1 cellular context compared by ENCODE assay signal in the genomic region with DNA sequence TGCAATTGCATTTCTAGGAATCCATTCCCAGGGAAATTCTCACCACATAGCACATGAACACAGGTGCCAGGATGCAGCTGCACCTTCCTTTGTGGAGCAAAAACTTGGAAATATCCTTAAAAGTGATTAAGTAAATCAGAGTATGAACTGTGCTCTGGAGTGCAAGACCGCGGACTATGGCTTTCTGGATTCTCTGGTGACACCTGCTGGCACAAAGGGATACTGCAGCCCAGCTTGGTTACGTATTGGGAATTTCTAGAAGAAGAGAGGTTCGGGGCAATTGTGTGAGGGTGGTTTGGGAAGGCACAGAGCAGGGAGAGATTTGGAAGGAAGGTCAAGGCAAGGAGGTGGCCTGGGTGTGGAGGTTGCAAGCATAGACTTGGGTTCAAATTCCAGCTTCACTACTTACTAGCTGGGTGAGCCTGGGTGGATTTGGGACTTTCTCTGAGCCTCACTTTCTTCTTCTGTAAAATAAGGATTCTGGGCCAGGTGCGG.
A peak's percentile ranks its signal among the peaks of the same experiment; 100 is the strongest.
TF ChIP-seq lines count a peak whose summit lies in the region.

No MANE protein-coding gene starts in this region.

TF ChIP-seq in HepG2, 621 proteins besides CTCF, POLR2A, EP300 and RAD21 (continued from another document and continues in another):
- TF ChIP-seq ZNF432 (CRISPR knock-in tag; IDR thresholded peaks at IDR 0.05; ENCODE audit: borderline replicate concordance), result no peak
- no peak for TF ChIP-seq LCORL (IDR thresholded peaks at IDR 0.05)
- peak; percentile 88 for TF ChIP-seq LCORL (CRISPR knock-in tag; IDR thresholded peaks at IDR 0.05)
- no peak for TF ChIP-seq SMAD1 (CRISPR knock-in tag; IDR thresholded peaks at IDR 0.05; ENCODE audit: borderline replicate concordance, low read depth)
- TF ChIP-seq ZNF879 (CRISPR knock-in tag; IDR thresholded peaks at IDR 0.05), result no peak
- TF ChIP-seq ZFX (CRISPR knock-in tag; IDR thresholded peaks at IDR 0.05; ENCODE audit: low read depth), result no peak
- no peak for TF ChIP-seq CBX2 (IDR thresholded peaks at IDR 0.05; ENCODE audit: low read depth, low read length)
- peak; percentile 43; the same call in 1 of the 2 replicates for TF ChIP-seq CBX2 (CRISPR knock-in tag; IDR thresholded peaks at IDR 0.05; ENCODE audit: low read depth)
- no peak for TF ChIP-seq ZNF253 (CRISPR knock-in tag; IDR thresholded peaks at IDR 0.05; ENCODE audit: borderline replicate concordance)
- peak; percentile 54; the same call in 1 of the 2 replicates for TF ChIP-seq ZNF788 (CRISPR knock-in tag; IDR thresholded peaks at IDR 0.05; ENCODE audit: borderline replicate concordance)
- no peak for TF ChIP-seq ZNF383 (CRISPR knock-in tag; IDR thresholded peaks at IDR 0.05; ENCODE audit: borderline replicate concordance)
- TF ChIP-seq, protein P1, sequence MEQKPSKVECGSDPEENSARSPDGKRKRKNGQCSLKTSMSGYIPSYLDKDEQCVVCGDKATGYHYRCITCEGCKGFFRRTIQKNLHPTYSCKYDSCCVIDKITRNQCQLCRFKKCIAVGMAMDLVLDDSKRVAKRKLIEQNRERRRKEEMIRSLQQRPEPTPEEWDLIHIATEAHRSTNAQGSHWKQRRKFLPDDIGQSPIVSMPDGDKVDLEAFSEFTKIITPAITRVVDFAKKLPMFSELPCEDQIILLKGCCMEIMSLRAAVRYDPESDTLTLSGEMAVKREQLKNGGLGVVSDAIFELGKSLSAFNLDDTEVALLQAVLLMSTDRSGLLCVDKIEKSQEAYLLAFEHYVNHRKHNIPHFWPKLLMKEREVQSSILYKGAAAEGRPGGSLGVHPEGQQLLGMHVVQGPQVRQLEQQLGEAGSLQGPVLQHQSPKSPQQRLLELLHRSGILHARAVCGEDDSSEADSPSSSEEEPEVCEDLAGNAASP (CRISPR knock-in tag; IDR thresholded peaks at IDR 0.05; ENCODE audit: borderline replicate concordance), result 0 out of 2 replicates have a peak, but pooled peaks have one; percentile 55
- TF ChIP-seq IRX3 (CRISPR knock-in tag; IDR thresholded peaks at IDR 0.05; ENCODE audit: borderline replicate concordance, low read depth), result no peak
- 0 out of 2 replicates have a peak, but pooled peaks have one; percentile 19 for TF ChIP-seq SALL2 (CRISPR knock-in tag; IDR thresholded peaks at IDR 0.05)
- TF ChIP-seq, protein P2, sequence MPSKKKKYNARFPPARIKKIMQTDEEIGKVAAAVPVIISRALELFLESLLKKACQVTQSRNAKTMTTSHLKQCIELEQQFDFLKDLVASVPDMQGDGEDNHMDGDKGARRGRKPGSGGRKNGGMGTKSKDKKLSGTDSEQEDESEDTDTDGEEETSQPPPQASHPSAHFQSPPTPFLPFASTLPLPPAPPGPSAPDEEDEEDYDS (CRISPR knock-in tag; IDR thresholded peaks at IDR 0.05), result peak; percentile 45; the same call in 1 of the 2 replicates
- TF ChIP-seq, protein P3, sequence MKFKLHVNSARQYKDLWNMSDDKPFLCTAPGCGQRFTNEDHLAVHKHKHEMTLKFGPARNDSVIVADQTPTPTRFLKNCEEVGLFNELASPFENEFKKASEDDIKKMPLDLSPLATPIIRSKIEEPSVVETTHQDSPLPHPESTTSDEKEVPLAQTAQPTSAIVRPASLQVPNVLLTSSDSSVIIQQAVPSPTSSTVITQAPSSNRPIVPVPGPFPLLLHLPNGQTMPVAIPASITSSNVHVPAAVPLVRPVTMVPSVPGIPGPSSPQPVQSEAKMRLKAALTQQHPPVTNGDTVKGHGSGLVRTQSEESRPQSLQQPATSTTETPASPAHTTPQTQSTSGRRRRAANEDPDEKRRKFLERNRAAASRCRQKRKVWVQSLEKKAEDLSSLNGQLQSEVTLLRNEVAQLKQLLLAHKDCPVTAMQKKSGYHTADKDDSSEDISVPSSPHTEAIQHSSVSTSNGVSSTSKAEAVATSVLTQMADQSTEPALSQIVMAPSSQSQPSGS (CRISPR knock-in tag; IDR thresholded peaks at IDR 0.05), result no peak
- TF ChIP-seq ZFP36 (IDR thresholded peaks at IDR 0.05; ENCODE audit: borderline replicate concordance, low read depth, low read length, partially characterized antibody), result peak; percentile 4
- peak; percentile 74 for TF ChIP-seq ZNF331 (CRISPR knock-in tag; IDR thresholded peaks at IDR 0.05)
- TF ChIP-seq, protein P4, sequence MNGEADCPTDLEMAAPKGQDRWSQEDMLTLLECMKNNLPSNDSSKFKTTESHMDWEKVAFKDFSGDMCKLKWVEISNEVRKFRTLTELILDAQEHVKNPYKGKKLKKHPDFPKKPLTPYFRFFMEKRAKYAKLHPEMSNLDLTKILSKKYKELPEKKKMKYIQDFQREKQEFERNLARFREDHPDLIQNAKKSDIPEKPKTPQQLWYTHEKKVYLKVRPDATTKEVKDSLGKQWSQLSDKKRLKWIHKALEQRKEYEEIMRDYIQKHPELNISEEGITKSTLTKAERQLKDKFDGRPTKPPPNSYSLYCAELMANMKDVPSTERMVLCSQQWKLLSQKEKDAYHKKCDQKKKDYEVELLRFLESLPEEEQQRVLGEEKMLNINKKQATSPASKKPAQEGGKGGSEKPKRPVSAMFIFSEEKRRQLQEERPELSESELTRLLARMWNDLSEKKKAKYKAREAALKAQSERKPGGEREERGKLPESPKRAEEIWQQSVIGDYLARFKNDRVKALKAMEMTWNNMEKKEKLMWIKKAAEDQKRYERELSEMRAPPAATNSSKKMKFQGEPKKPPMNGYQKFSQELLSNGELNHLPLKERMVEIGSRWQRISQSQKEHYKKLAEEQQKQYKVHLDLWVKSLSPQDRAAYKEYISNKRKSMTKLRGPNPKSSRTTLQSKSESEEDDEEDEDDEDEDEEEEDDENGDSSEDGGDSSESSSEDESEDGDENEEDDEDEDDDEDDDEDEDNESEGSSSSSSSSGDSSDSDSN (CRISPR knock-in tag; IDR thresholded peaks at IDR 0.05), result no peak
- no peak for TF ChIP-seq ZNF678 (CRISPR knock-in tag; IDR thresholded peaks at IDR 0.05)
- peak; percentile 43; the same call in 1 of the 2 replicates for TF ChIP-seq ZNF44 (CRISPR knock-in tag; IDR thresholded peaks at IDR 0.05)
- no peak for TF ChIP-seq ATF7 (IDR thresholded peaks at IDR 0.05)
- no peak for TF ChIP-seq ATF7 (CRISPR knock-in tag; IDR thresholded peaks at IDR 0.05)
- TF ChIP-seq, protein P5, sequence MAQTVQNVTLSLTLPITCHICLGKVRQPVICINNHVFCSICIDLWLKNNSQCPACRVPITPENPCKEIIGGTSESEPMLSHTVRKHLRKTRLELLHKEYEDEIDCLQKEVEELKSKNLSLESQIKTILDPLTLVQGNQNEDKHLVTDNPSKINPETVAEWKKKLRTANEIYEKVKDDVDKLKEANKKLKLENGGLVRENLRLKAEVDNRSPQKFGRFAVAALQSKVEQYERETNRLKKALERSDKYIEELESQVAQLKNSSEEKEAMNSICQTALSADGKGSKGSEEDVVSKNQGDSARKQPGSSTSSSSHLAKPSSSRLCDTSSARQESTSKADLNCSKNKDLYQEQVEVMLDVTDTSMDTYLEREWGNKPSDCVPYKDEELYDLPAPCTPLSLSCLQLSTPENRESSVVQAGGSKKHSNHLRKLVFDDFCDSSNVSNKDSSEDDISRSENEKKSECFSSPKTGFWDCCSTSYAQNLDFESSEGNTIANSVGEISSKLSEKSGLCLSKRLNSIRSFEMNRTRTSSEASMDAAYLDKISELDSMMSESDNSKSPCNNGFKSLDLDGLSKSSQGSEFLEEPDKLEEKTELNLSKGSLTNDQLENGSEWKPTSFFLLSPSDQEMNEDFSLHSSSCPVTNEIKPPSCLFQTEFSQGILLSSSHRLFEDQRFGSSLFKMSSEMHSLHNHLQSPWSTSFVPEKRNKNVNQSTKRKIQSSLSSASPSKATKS (CRISPR knock-in tag; IDR thresholded peaks at IDR 0.05), result no peak
- no peak for TF ChIP-seq ZNF776 (CRISPR knock-in tag; IDR thresholded peaks at IDR 0.05)
- TF ChIP-seq ZNF556 (CRISPR knock-in tag; IDR thresholded peaks at IDR 0.05; ENCODE audit: borderline replicate concordance), result 0 out of 2 replicates have a peak, but pooled peaks have one; percentile 19
- no peak for TF ChIP-seq FOSL1 (CRISPR knock-in tag; IDR thresholded peaks at IDR 0.05; ENCODE audit: borderline replicate concordance)
- TF ChIP-seq, protein P6, sequence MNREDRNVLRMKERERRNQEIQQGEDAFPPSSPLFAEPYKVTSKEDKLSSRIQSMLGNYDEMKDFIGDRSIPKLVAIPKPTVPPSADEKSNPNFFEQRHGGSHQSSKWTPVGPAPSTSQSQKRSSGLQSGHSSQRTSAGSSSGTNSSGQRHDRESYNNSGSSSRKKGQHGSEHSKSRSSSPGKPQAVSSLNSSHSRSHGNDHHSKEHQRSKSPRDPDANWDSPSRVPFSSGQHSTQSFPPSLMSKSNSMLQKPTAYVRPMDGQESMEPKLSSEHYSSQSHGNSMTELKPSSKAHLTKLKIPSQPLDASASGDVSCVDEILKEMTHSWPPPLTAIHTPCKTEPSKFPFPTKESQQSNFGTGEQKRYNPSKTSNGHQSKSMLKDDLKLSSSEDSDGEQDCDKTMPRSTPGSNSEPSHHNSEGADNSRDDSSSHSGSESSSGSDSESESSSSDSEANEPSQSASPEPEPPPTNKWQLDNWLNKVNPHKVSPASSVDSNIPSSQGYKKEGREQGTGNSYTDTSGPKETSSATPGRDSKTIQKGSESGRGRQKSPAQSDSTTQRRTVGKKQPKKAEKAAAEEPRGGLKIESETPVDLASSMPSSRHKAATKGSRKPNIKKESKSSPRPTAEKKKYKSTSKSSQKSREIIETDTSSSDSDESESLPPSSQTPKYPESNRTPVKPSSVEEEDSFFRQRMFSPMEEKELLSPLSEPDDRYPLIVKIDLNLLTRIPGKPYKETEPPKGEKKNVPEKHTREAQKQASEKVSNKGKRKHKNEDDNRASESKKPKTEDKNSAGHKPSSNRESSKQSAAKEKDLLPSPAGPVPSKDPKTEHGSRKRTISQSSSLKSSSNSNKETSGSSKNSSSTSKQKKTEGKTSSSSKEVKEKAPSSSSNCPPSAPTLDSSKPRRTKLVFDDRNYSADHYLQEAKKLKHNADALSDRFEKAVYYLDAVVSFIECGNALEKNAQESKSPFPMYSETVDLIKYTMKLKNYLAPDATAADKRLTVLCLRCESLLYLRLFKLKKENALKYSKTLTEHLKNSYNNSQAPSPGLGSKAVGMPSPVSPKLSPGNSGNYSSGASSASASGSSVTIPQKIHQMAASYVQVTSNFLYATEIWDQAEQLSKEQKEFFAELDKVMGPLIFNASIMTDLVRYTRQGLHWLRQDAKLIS (CRISPR knock-in tag; IDR thresholded peaks at IDR 0.05), result no peak
- no peak for TF ChIP-seq ZNF589 (CRISPR knock-in tag; conservative IDR thresholded peaks at IDR 0.05)
- TF ChIP-seq, protein P7, sequence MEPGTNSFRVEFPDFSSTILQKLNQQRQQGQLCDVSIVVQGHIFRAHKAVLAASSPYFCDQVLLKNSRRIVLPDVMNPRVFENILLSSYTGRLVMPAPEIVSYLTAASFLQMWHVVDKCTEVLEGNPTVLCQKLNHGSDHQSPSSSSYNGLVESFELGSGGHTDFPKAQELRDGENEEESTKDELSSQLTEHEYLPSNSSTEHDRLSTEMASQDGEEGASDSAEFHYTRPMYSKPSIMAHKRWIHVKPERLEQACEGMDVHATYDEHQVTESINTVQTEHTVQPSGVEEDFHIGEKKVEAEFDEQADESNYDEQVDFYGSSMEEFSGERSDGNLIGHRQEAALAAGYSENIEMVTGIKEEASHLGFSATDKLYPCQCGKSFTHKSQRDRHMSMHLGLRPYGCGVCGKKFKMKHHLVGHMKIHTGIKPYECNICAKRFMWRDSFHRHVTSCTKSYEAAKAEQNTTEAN (CRISPR knock-in tag; conservative IDR thresholded peaks at IDR 0.05), result no peak
- TF ChIP-seq NCOA5 (CRISPR knock-in tag; IDR thresholded peaks at IDR 0.05), result no peak
- TF ChIP-seq, protein P8, sequence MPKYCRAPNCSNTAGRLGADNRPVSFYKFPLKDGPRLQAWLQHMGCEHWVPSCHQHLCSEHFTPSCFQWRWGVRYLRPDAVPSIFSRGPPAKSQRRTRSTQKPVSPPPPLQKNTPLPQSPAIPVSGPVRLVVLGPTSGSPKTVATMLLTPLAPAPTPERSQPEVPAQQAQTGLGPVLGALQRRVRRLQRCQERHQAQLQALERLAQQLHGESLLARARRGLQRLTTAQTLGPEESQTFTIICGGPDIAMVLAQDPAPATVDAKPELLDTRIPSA (CRISPR knock-in tag; IDR thresholded peaks at IDR 0.05; ENCODE audit: borderline replicate concordance), result no peak
- TF ChIP-seq KMT2A (CRISPR knock-in tag; IDR thresholded peaks at IDR 0.05), result peak; percentile 60; the same call in 1 of the 2 replicates
- no peak for TF ChIP-seq ZSCAN22 (CRISPR knock-in tag; IDR thresholded peaks at IDR 0.05)
- TF ChIP-seq HOXD1 (CRISPR knock-in tag; IDR thresholded peaks at IDR 0.05), result no peak
- TF ChIP-seq HNRNPLL (IDR thresholded peaks at IDR 0.05; ENCODE audit: low read depth, low read length, poor library complexity, severe bottlenecking), result no peak
- TF ChIP-seq MBD4 (IDR thresholded peaks at IDR 0.05; ENCODE audit: borderline replicate concordance, low read length), result no peak
- no peak for TF ChIP-seq SP5 (CRISPR knock-in tag; IDR thresholded peaks at IDR 0.05; ENCODE audit: borderline replicate concordance, low read depth)
- TF ChIP-seq SSRP1 (CRISPR knock-in tag; IDR thresholded peaks at IDR 0.05), result no peak
- TF ChIP-seq KDM5B (CRISPR knock-in tag; IDR thresholded peaks at IDR 0.05; ENCODE audit: borderline replicate concordance), result no peak
- TF ChIP-seq CBFB (CRISPR knock-in tag; IDR thresholded peaks at IDR 0.05), result no peak
- no peak for TF ChIP-seq ZNF235 (CRISPR knock-in tag; IDR thresholded peaks at IDR 0.05; ENCODE audit: borderline replicate concordance)
- TF ChIP-seq, protein P9, sequence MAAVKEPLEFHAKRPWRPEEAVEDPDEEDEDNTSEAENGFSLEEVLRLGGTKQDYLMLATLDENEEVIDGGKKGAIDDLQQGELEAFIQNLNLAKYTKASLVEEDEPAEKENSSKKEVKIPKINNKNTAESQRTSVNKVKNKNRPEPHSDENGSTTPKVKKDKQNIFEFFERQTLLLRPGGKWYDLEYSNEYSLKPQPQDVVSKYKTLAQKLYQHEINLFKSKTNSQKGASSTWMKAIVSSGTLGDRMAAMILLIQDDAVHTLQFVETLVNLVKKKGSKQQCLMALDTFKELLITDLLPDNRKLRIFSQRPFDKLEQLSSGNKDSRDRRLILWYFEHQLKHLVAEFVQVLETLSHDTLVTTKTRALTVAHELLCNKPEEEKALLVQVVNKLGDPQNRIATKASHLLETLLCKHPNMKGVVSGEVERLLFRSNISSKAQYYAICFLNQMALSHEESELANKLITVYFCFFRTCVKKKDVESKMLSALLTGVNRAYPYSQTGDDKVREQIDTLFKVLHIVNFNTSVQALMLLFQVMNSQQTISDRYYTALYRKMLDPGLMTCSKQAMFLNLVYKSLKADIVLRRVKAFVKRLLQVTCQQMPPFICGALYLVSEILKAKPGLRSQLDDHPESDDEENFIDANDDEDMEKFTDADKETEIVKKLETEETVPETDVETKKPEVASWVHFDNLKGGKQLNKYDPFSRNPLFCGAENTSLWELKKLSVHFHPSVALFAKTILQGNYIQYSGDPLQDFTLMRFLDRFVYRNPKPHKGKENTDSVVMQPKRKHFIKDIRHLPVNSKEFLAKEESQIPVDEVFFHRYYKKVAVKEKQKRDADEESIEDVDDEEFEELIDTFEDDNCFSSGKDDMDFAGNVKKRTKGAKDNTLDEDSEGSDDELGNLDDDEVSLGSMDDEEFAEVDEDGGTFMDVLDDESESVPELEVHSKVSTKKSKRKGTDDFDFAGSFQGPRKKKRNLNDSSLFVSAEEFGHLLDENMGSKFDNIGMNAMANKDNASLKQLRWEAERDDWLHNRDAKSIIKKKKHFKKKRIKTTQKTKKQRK (IDR thresholded peaks at IDR 0.05; ENCODE audit: low read length), result no peak
- TF ChIP-seq ARID2 (CRISPR knock-in tag; IDR thresholded peaks at IDR 0.05; ENCODE audit: borderline replicate concordance), result no peak
